1 cellular context compared by ENCODE assay signal in genomic region chr11:6825333-6825744, GRCh38.
A peak's percentile ranks its signal among the peaks of the same experiment; 100 is the strongest.
TF ChIP-seq lines count a peak whose summit lies in the region.

No MANE protein-coding gene starts in this region.

TF ChIP-seq in K562, 482 proteins besides CTCF, POLR2A, EP300 and RAD21 (continued from another document):
- TF ChIP-seq ZBTB40 (IDR thresholded peaks at IDR 0.05) (peak; percentile 56; the same call in 1 of the 2 replicates), ZBTB40 (CRISPR knock-in tag; IDR thresholded peaks at IDR 0.05) (no peak), CREM (IDR thresholded peaks at IDR 0.05; ENCODE audit: low read depth) (peak; percentile 59), GTF2E2 (tag; IDR thresholded peaks at IDR 0.05) (no peak), ZNF511 (CRISPR knock-in tag; IDR thresholded peaks at IDR 0.05) (no peak), HES1 (IDR thresholded peaks at IDR 0.05; ENCODE audit: low read depth) (no peak), NFYB (IDR thresholded peaks at IDR 0.05; ENCODE audit: extremely low read depth, insufficient read length) (no peak), ZNF449 (CRISPR knock-in tag; IDR thresholded peaks at IDR 0.05) (no peak), CTBP1 (IDR thresholded peaks at IDR 0.05; ENCODE audit: borderline replicate concordance) (peak; percentile 23; the same call in 1 of the 2 replicates), C11orf30 (IDR thresholded peaks at IDR 0.05; ENCODE audit: low read depth) (peak; percentile 11; the same call in 1 of the 2 replicates), ZNF444 (CRISPR knock-in tag; IDR thresholded peaks at IDR 0.05) (no peak), SOX6 (IDR thresholded peaks at IDR 0.05) (0 out of 2 replicates have a peak, but pooled peaks have one; percentile 55), NCOA1 (IDR thresholded peaks at IDR 0.05; ENCODE audit: low read depth) (peak; percentile 47; the same call in 1 of the 2 replicates), ZNF609 (CRISPR knock-in tag; IDR thresholded peaks at IDR 0.05; ENCODE audit: borderline replicate concordance) (no peak), RFX1 (IDR thresholded peaks at IDR 0.05) (peak; percentile 40)
